22 cellular contexts compared by ENCODE assay signal in the genomic region with DNA sequence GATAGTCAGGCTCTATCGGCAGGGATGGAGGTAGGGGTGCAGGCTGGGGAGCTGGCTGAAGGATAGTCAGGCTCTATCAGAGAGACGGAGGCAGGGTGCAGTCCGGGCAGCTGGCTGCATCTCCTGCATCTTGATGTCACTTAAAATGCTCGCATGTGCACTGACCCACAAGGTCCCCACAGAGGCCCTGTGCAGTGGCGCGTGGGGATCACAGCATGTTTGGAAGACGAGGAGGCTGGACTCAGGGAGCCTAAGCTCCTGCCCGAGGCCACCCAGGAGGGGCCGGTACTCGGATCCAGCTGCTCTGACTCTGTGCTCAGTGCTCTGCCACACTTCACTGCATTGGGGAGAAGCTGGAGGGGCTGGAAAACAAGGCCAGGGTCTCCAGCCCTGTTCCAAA.
"Had no signal": no experiment of that assay in that cellular context is flagged by ENCODE, and none has a peak within 500 bp of the region (broad histone marks: within the 10 kb centered on the region; RNA-seq: fewer than 3 reads in every experiment).

No MANE protein-coding gene starts in this region.

- H3K36me3 ChIP-seq: esophagus squamous epithelium, gastroesophageal sphincter, heart left ventricle, neutrophil, pancreas, tibial artery, WERI-Rb-1 had no signal

- DNase-seq: activated CD4-positive, alpha-beta T cell treated with anti-CD3 and anti-CD28 coated beads for 36 hours; activated CD4-positive, alpha-beta T cell treated with anti-CD3 and anti-CD28 coated beads, Interleukin-2, amount 50 U/mL, for 4 hours; activated CD8-positive, alpha-beta memory T cell treated with anti-CD3 and anti-CD28 coated beads for 24 hours; activated gamma-delta T cell; activated naive CD8-positive, alpha-beta T cell treated with anti-CD3 and anti-CD28 coated beads, Interleukin-2, amount 50 U/mL, for 24 hours; activated T-cell treated with anti-CD3 and anti-CD28 coated beads, Interleukin-2, amount 50 U/mL, for 72 hours; cerebellar nuclear complex; cortex of kidney; esophagus squamous epithelium; islet precursor cell; midbrain; stimulated activated CD4-positive, alpha-beta T cell treated with anti-CD3 and anti-CD28 coated beads, Interleukin-12 subunit alpha, Interleukin-12 subunit beta, amount 100 ng/mL, for 4 hours; stimulated activated naive CD8-positive, alpha-beta T cell treated with anti-CD3 and anti-CD28 coated beads, Interleukin-15, amount 100 ng/mL, for 72 hours; T-helper 1 cell; WERI-Rb-1 had no signal

- H3K9me3 ChIP-seq: esophagus squamous epithelium, gastroesophageal sphincter, heart left ventricle, neutrophil, pancreas, tibial artery had no signal

- H3K4me3 ChIP-seq: esophagus squamous epithelium, gastroesophageal sphincter, heart left ventricle, pancreas, tibial artery had no signal

- ATAC-seq: activated CD4-positive, alpha-beta T cell treated with anti-CD3 and anti-CD28 coated beads for 36 hours; activated naive CD8-positive, alpha-beta T cell treated with anti-CD3 and anti-CD28 coated beads, Interleukin-2, amount 50 U/mL, for 24 hours; activated T-cell treated with anti-CD3 and anti-CD28 coated beads, Interleukin-2, amount 50 U/mL, for 72 hours; gastroesophageal sphincter; heart left ventricle; left lobe of liver; natural killer cell treated with Interleukin-12 subunit alpha and Interleukin-12 subunit beta and Interleukin-15 and Interleukin-18, amount 100 ng/mL, for 72 hours; pancreas; stimulated activated naive CD8-positive, alpha-beta T cell treated with anti-CD3 and anti-CD28 coated beads, Interleukin-15, amount 100 ng/mL, for 72 hours had no signal

- H3K4me1 ChIP-seq: esophagus squamous epithelium, gastroesophageal sphincter, heart left ventricle, pancreas, tibial artery had no signal

- H3K27me3 ChIP-seq: neutrophil, pancreas had no signal

- H3K27ac ChIP-seq: esophagus squamous epithelium, gastroesophageal sphincter, heart left ventricle, neutrophil, pancreas, tibial artery, WERI-Rb-1 had no signal
